ENCODE assay signal across 11 cellular contexts in the genomic region with DNA sequence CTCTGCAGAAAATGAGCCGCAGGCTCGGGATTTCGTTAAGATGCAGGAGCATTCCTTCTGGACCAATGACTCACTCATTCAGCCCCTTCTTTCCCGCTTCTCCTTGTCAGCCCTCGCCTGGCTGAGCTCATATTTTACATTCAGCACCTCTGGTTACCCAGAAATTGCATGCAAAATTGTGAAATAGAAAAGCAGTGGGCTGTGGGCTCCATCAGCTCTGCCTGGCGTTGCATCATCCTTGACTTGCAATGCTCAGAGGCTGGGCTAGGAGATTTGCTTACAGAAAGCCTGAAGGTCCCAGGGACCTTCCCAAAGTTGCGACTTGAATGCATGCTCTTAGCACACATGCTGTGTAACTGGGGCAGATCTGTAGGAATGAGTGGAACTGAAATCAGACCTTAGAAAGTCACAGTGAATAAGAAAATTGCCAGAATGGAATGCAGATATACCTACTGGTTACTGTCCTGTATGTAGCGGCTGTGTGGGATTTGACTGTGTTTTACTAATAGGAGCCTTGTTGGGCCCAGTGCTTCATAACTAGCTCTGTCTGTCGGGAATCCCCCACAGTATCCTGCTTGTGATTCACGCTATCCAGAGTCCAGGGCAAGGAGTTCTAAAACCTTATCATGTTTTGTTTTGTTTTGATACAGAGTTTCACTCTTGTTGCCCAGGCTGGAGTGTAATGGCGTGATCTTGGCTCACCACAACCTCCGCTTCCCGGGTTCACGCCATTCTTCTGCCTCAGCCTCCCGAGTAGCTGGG.
A peak's percentile ranks its signal among the peaks of the same experiment; 100 is the strongest.
DNase-seq lines count a peak whose midpoint lies in the region; ATAC-seq and TF ChIP-seq lines count a peak whose summit lies in the region.
"Had no signal": no experiment of that assay in that cellular context is flagged by ENCODE, and none has a peak within 500 bp of the region (broad histone marks: within the 10 kb centered on the region; RNA-seq: fewer than 3 reads in every experiment).

No MANE protein-coding gene starts in this region.

- H3K79me1 ChIP-seq in neuronal stem cell (ENCODE audit: low read depth, low read length), result no peaks in the 10 kb centered on the region

- H4K91ac ChIP-seq in neuronal stem cell (ENCODE audit: low read depth, low read length, poor library complexity), result no peak overlapping the region

- intact Hi-C loops in gastrocnemius medialis (cut with DNase I; ENCODE audit: low total_unique reads), result no loop called here

- no peak overlapping the region for H2BK15ac ChIP-seq in neuronal stem cell (ENCODE audit: low read length)

- no peak overlapping the region for H4K8ac ChIP-seq in neuronal stem cell (ENCODE audit: low read depth, low read length)

- TF ChIP-seq POLR2A in gastroesophageal sphincter (IDR thresholded peaks at IDR 0.05) (no peak), gastrocnemius medialis (IDR thresholded peaks at IDR 0.05) (no peak)

- no peak overlapping the region for H2BK12ac ChIP-seq in neuronal stem cell (ENCODE audit: low read length)

- no peak overlapping the region for H2BK5ac ChIP-seq in neuronal stem cell (ENCODE audit: low read length)

- H3K4me3 ChIP-seq in GM23248 (peak overlapping the region; percentile 15; the same call in 1 of the 2 replicates), gastroesophageal sphincter (no peak overlapping the region), gastrocnemius medialis (no peak overlapping the region), neuronal stem cell (ENCODE audit: low read length in 2 of 2) (no peak overlapping the region)

- H2AFZ ChIP-seq in GM23248, result peak overlapping the region; percentile 34
- H2AFZ ChIP-seq in neuronal stem cell (ENCODE audit: low read length), result no peak overlapping the region

- H3K79me2 ChIP-seq in GM23248 (ENCODE audit: insufficient read depth), result no peaks in the 10 kb centered on the region

- H3K4me2 ChIP-seq in GM23248 (ENCODE audit: unreplicated experiment) (peak overlapping the region; percentile 46), neuronal stem cell (ENCODE audit: insufficient read depth, low read length, poor library complexity, severe bottlenecking) (no peak overlapping the region)

- peak overlapping the region; percentile 56 for H3K9ac ChIP-seq in GM23248
- no peak overlapping the region for H3K9ac ChIP-seq in neuronal stem cell (ENCODE audit: low read depth, low read length, poor library complexity)

- H3K23ac ChIP-seq in neuronal stem cell (ENCODE audit: low read depth, low read length, poor library complexity), result no peak overlapping the region

- H3K27ac ChIP-seq in GM23248, result peak overlapping the region; percentile 81
- peak overlapping the region in 1 of 4 donors; percentile 22 for H3K27ac ChIP-seq in gastroesophageal sphincter
- H3K27ac ChIP-seq in gastrocnemius medialis, result no peak overlapping the region
- H3K27ac ChIP-seq in neuronal stem cell (replicated peaks; ENCODE audit: low read length), result no peak overlapping the region

- ATAC-seq in gastroesophageal sphincter (peak; percentile 88), gastrocnemius medialis (peak; percentile 27 to 50), GM19035 (IDR thresholded peaks at IDR 0.05; ENCODE audit: unreplicated experiment) (no peak)

- no peak overlapping the region for H3K4ac ChIP-seq in neuronal stem cell (ENCODE audit: low read length)

- H3K4me1 ChIP-seq in GM23248 (ENCODE audit: insufficient read depth) (peaks cover 16% of the 10 kb centered on the region), gastroesophageal sphincter (peaks cover 0 to 18% (median 0%) of the 10 kb centered on the region in 3 donors), gastrocnemius medialis (no peaks in the 10 kb centered on the region), neuronal stem cell (ENCODE audit: control insufficient read depth in 2 of 2, insufficient read depth in 1 of 2, low read depth in 1 of 2, low read length in 2 of 2) (peaks cover 5 to 6% of the 10 kb centered on the region in 2 donors)

- H4K20me1 ChIP-seq in GM23248 (ENCODE audit: insufficient read depth), result no peaks in the 10 kb centered on the region

- TF ChIP-seq CTCF in gastroesophageal sphincter (IDR thresholded peaks at IDR 0.05) (no peak), gastrocnemius medialis (IDR thresholded peaks at IDR 0.05 in 4 of 5, conservative IDR thresholded peaks at IDR 0.05 in 1 of 5) (no peak)

- no peaks in the 10 kb centered on the region for H3K9me2 ChIP-seq in GM23248 (ENCODE audit: insufficient read depth)

- H3K27me3 ChIP-seq in GM23248 (replicated peaks; ENCODE audit: insufficient read depth), result no peaks in the 10 kb centered on the region
- no peaks in the 10 kb centered on the region for H3K27me3 ChIP-seq in gastroesophageal sphincter
- no peaks in the 10 kb centered on the region for H3K27me3 ChIP-seq in gastrocnemius medialis
- H3K27me3 ChIP-seq in neuronal stem cell (ENCODE audit: control insufficient read depth in 3 of 3, insufficient read depth in 3 of 3, low read depth in 1 of 3, low read length in 3 of 3), result no peaks in the 10 kb centered on the region

- H3K9me3 ChIP-seq in GM23248 (ENCODE audit: low read depth) (no peaks in the 10 kb centered on the region), gastroesophageal sphincter (peaks cover 0 to under 1% (median 0%) of the 10 kb centered on the region in 3 donors), gastrocnemius medialis (no peaks in the 10 kb centered on the region), neuronal stem cell (replicated peaks in 1 of 2; ENCODE audit: control insufficient read depth in 2 of 2, insufficient read depth in 1 of 2, low read depth in 1 of 2, low read length in 2 of 2) (peaks cover 3 to 4% of the 10 kb centered on the region in 2 donors)

- H2AK5ac ChIP-seq in neuronal stem cell (ENCODE audit: low read depth, low read length), result no peak overlapping the region

- no peak for TF ChIP-seq EP300 in gastroesophageal sphincter (IDR thresholded peaks at IDR 0.05)

- peaks cover 24% of the 10 kb centered on the region for H3F3A ChIP-seq in GM23248 (ENCODE audit: insufficient read depth)

- no peak overlapping the region for H3K18ac ChIP-seq in neuronal stem cell (ENCODE audit: low read length)

- DNase-seq in GM23248, result peak; percentile 96
- peak; percentile 47 for DNase-seq in SIG-M5 (lab: John Stamatoyannopoulos, UW)
- DNase-seq in gastrocnemius medialis, result peak; percentile 8 to 16
- DNase-seq in neuronal stem cell (ENCODE audit: low spot score), result no peak
- no peak for DNase-seq in NCI-H1105 (lab: John Stamatoyannopoulos, UW)
- DNase-seq in NCI-H82 treated with DMSO at 0.1 percent for 48 hours (lab: John Stamatoyannopoulos, UW; ENCODE audit: unreplicated experiment), result no peak
- DNase-seq: erythroblast, MM.1S, T-helper 2 cell had no signal

- H3K36me3 ChIP-seq in GM23248 (ENCODE audit: low read depth) (no peaks in the 10 kb centered on the region), gastroesophageal sphincter (no peaks in the 10 kb centered on the region), gastrocnemius medialis (no peaks in the 10 kb centered on the region), neuronal stem cell (replicated peaks in 1 of 2; ENCODE audit: control insufficient read depth in 2 of 2, insufficient read depth in 2 of 2, low read length in 2 of 2) (peaks cover 0 to 11% of the 10 kb centered on the region in 2 donors)

- no peak overlapping the region for H3K14ac ChIP-seq in neuronal stem cell (ENCODE audit: low read length)

- no peak overlapping the region for H2BK120ac ChIP-seq in neuronal stem cell (ENCODE audit: low read depth, low read length)

- WGBS in GM23248 (ENCODE audit: low coverage in 1 of 2, low lambda C conversion rate in 2 of 2, missing lambda C conversion rate in 2 of 2), 2 experiments, result 26 to 37% methylated on average over 11 to 13 of the region's 15 CpGs
- 33 to 43% methylated on average over 8 of the region's 15 CpGs for WGBS in gastroesophageal sphincter (ENCODE audit: low coverage in 1 of 2), 2 donors
- no CpG with 5 or more reads among the region's 15 CpGs for WGBS in neuronal stem cell (ENCODE audit: extremely low coverage in 2 of 2, insufficient read length in 2 of 2, insufficient replicate concordance in 1 of 2), 2 donors

- in situ Hi-C loops in GM23248 (cut with MboI) (no loop called here), gastrocnemius medialis (cut with MboI; ENCODE audit: low sequenced_read_pairs in 4 of 4) (no loop called here)

Comparison
In these comparisons a context has a peak if more than half of its experiments do, and no peak if none do; other contexts are left out.
1. DNase-seq: peak in GM23248 (single experiment), SIG-M5 (single experiment) and gastrocnemius medialis (2 of 2); none in neuronal stem cell (single experiment), NCI-H1105 (single experiment) and NCI-H82 treated with DMSO at 0.1 percent for 48 hours (single experiment).